Comparison of ENCODE assay signal across 27 cellular contexts in genomic region chr1:41328780-41329640, GRCh38. TPM values are rescaled to one million over a fixed set of nuclear protein-coding genes. Genes with fewer than 3 reads are reported as not detected.
"Had no signal": no experiment of that assay in that cellular context is flagged by ENCODE, and none has a peak within 500 bp of the region (broad histone marks: within the 10 kb centered on the region; RNA-seq: fewer than 3 reads in every experiment).

No MANE protein-coding gene starts in this region.

- H3K4me1 Mint-ChIP-seq: activated B cell treated with CpG ODN at 0.5 μM for 24 hours; activated naive CD4-positive, alpha-beta T cell treated with anti-CD3 and anti-CD28 coated beads, Interleukin-2, amount 10 ng/mL, durations not matched to agents 7 days and 5 days; activated naive CD8-positive, alpha-beta T cell treated with anti-CD3 and anti-CD28 coated beads, Interleukin-2, amount 10 ng/mL, durations not matched to agents 7 days and 5 days; central memory CD8-positive, alpha-beta T cell had no signal

- DNase-seq: activated B cell treated with CpG ODN at 0.5 μM for 24 hours; activated CD4-positive, alpha-beta T cell treated with anti-CD3 and anti-CD28 coated beads, Interleukin-2, amount 50 U/mL, for 1 hour; activated CD8-positive, alpha-beta T cell treated with anti-CD3 and anti-CD28 coated beads, Interleukin-2, amount 10 ng/mL, durations not matched to agents 7 days and 5 days; activated gamma-delta T cell; activated naive CD4-positive, alpha-beta T cell treated with anti-CD3 and anti-CD28 coated beads, Interleukin-2, amount 10 ng/mL, durations not matched to agents 7 days and 5 days; activated naive CD8-positive, alpha-beta T cell treated with anti-CD3 and anti-CD28 coated beads, Interleukin-2, amount 10 ng/mL, durations not matched to agents 7 days and 5 days; activated T-cell treated with anti-CD3 and anti-CD28 coated beads, Interleukin-2, amount 50 U/mL, for 24 hours; endodermal cell; foreskin keratinocyte; heart left ventricle; kidney glomerular epithelial cell; lower lobe of right lung; mesenchymal stem cell; natural killer cell; stimulated activated CD4-positive, alpha-beta T cell treated with anti-CD3 and anti-CD28 coated beads, Interleukin-12 subunit alpha, Interleukin-12 subunit beta, amount 100 ng/mL, for 4 hours; stimulated activated CD4-positive, alpha-beta T cell treated with anti-CD3 and anti-CD28 coated beads, Interleukin-4, amount 100 ng/mL, for 1 hour; T-helper 2 cell; upper lobe of left lung had no signal

- H3K27ac Mint-ChIP-seq: activated B cell treated with CpG ODN at 0.5 μM for 24 hours; activated CD8-positive, alpha-beta T cell treated with anti-CD3 and anti-CD28 coated beads, Interleukin-2, amount 10 ng/mL, durations not matched to agents 7 days and 5 days; activated naive CD4-positive, alpha-beta T cell treated with anti-CD3 and anti-CD28 coated beads, Interleukin-2, amount 10 ng/mL, durations not matched to agents 7 days and 5 days; activated naive CD8-positive, alpha-beta T cell treated with anti-CD3 and anti-CD28 coated beads, Interleukin-2, amount 10 ng/mL, durations not matched to agents 7 days and 5 days; activated T-cell treated with anti-CD3 and anti-CD28 coated beads, Interleukin-2, amount 50 U/mL, for 24 hours; dendritic cell treated with granulocyte-macrophage colony-stimulating factor and Interleukin-4, amounts not matched to agents 40 ng/mL and 50 ng/mL, for 4 days; endodermal cell; natural killer cell; neural progenitor cell; stimulated activated naive CD8-positive, alpha-beta T cell treated with anti-CD3 and anti-CD28 coated beads, Interleukin-15, Interleukin-2, amounts not matched to agents 100 ng/mL and 50 ng/mL, for 24 hours had no signal

- H3K36me3 ChIP-seq: ascending aorta, heart left ventricle, lower lobe of right lung, neural progenitor cell, thoracic aorta, upper lobe of left lung had no signal

- H3K4me3 ChIP-seq: ascending aorta, heart left ventricle, lower lobe of right lung, neural progenitor cell, skin epidermis, thoracic aorta, upper lobe of left lung had no signal

- H3K4me1 ChIP-seq: ascending aorta, foreskin keratinocyte, lower lobe of right lung, upper lobe of left lung had no signal

- H3K9me3 ChIP-seq: ascending aorta, lower lobe of right lung, thoracic aorta, upper lobe of left lung had no signal

- H3K36me3 Mint-ChIP-seq: activated naive CD4-positive, alpha-beta T cell treated with anti-CD3 and anti-CD28 coated beads, Interleukin-2, amount 10 ng/mL, durations not matched to agents 7 days and 5 days; activated naive CD8-positive, alpha-beta T cell treated with anti-CD3 and anti-CD28 coated beads, Interleukin-2, amount 10 ng/mL, durations not matched to agents 7 days and 5 days; natural killer cell; neural progenitor cell had no signal

- H3K9ac ChIP-seq: neural progenitor cell had no signal

- H3K9me3 Mint-ChIP-seq: activated naive CD4-positive, alpha-beta T cell treated with anti-CD3 and anti-CD28 coated beads, Interleukin-2, amount 10 ng/mL, durations not matched to agents 7 days and 5 days; activated T-cell treated with anti-CD3 and anti-CD28 coated beads, Interleukin-2, amount 50 U/mL, for 24 hours; central memory CD8-positive, alpha-beta T cell; dendritic cell treated with granulocyte-macrophage colony-stimulating factor and Interleukin-4, amounts not matched to agents 40 ng/mL and 50 ng/mL, for 4 days; natural killer cell; neural progenitor cell; stimulated activated naive CD8-positive, alpha-beta T cell treated with anti-CD3 and anti-CD28 coated beads, Interleukin-15, Interleukin-2, amounts not matched to agents 100 ng/mL and 50 ng/mL, for 24 hours had no signal

- H3K27me3 ChIP-seq: ascending aorta, heart left ventricle, neural progenitor cell, upper lobe of left lung had no signal

- H3K27me3 Mint-ChIP-seq: activated B cell treated with CpG ODN at 0.5 μM for 24 hours; stimulated activated naive CD8-positive, alpha-beta T cell treated with anti-CD3 and anti-CD28 coated beads, Interleukin-15, Interleukin-2, amounts not matched to agents 100 ng/mL and 50 ng/mL, for 24 hours had no signal

- H3K27ac ChIP-seq: ascending aorta, foreskin keratinocyte, heart left ventricle, lower lobe of right lung, neural progenitor cell, skin epidermis, thoracic aorta, upper lobe of left lung had no signal

- H2AFZ ChIP-seq: neural progenitor cell had no signal

- H3K4me3 Mint-ChIP-seq: activated B cell treated with CpG ODN at 0.5 μM for 24 hours; activated CD8-positive, alpha-beta T cell treated with anti-CD3 and anti-CD28 coated beads, Interleukin-2, amount 10 ng/mL, durations not matched to agents 7 days and 5 days; activated naive CD4-positive, alpha-beta T cell treated with anti-CD3 and anti-CD28 coated beads, Interleukin-2, amount 10 ng/mL, durations not matched to agents 7 days and 5 days; activated naive CD8-positive, alpha-beta T cell treated with anti-CD3 and anti-CD28 coated beads, Interleukin-2, amount 10 ng/mL, durations not matched to agents 7 days and 5 days; activated T-cell treated with anti-CD3 and anti-CD28 coated beads, Interleukin-2, amount 50 U/mL, for 24 hours; central memory CD8-positive, alpha-beta T cell; dendritic cell treated with granulocyte-macrophage colony-stimulating factor and Interleukin-4, amounts not matched to agents 40 ng/mL and 50 ng/mL, for 4 days; endodermal cell; natural killer cell; neural progenitor cell; stimulated activated naive CD8-positive, alpha-beta T cell treated with anti-CD3 and anti-CD28 coated beads, Interleukin-15, Interleukin-2, amounts not matched to agents 100 ng/mL and 50 ng/mL, for 24 hours had no signal

RNA-seq across cellular contexts. Expression of gene FOXO6, which starts 32.2 kb away (rescaled TPM):
- total RNA-seq: activated naive CD8-positive, alpha-beta T cell treated with anti-CD3 and anti-CD28 coated beads, Interleukin-2, amount 10 ng/mL, durations not matched to agents 7 days and 5 days; esophagus mucosa; subcutaneous adipose tissue had no signal
